Comparison of ENCODE assay signal across 8 cellular contexts in genomic region chr2:97748397-97748796, GRCh38. TPM values are rescaled to one million over a fixed set of nuclear protein-coding genes. Genes with fewer than 3 reads are reported as not detected.
DNase-seq lines count a peak whose midpoint lies in the region; ATAC-seq and TF ChIP-seq lines count a peak whose summit lies in the region.

No MANE protein-coding gene starts in this region.

- no peaks in the 10 kb centered on the region for H3K9me2 ChIP-seq in GM23248 (ENCODE audit: insufficient read depth)

- H2BK12ac ChIP-seq in mesenchymal stem cell (ENCODE audit: low read length in 2 of 2): peak overlapping the region in 1 of 2 experiments; percentile 5

- peaks cover 54% of the 10 kb centered on the region for H3K36me3 Mint-ChIP-seq in stimulated activated memory B cell treated with anti-CD40 and anti-IgM and Interleukin-4, amounts not matched to agents 10 μg/mL and 1 μg/mL and 100 μg/mL, for 72 hours

- no peak overlapping the region for H4K91ac ChIP-seq in mesenchymal stem cell (ENCODE audit: low read length)

- H2BK5ac ChIP-seq in mesenchymal stem cell (ENCODE audit: low read depth, low read length, poor library complexity, severe bottlenecking): no peak overlapping the region

- H3K9me3 ChIP-seq in GM23248 (ENCODE audit: low read depth) (no peaks in the 10 kb centered on the region), mesenchymal stem cell (ENCODE audit: control insufficient read depth, low read length) (no peaks in the 10 kb centered on the region)

- no peak overlapping the region for H4K8ac ChIP-seq in mesenchymal stem cell (ENCODE audit: low read length)

- peak; percentile 12 for TF ChIP-seq CTCF in AG09319 (IDR thresholded peaks at IDR 0.05; ENCODE audit: low read depth, low read length)

- H2BK120ac ChIP-seq in mesenchymal stem cell (ENCODE audit: low read depth, low read length): no peak overlapping the region

- in situ Hi-C loops in GM23248 (cut with MboI): no loop called here

- H3K4me1 ChIP-seq in GM23248 (ENCODE audit: insufficient read depth): peaks cover 22% of the 10 kb centered on the region
- H3K4me1 ChIP-seq in mesenchymal stem cell (ENCODE audit: control insufficient read depth, insufficient read depth, low read depth, low read length): peaks cover 9% of the 10 kb centered on the region

- ATAC-seq in stimulated activated memory B cell treated with anti-CD40 and anti-IgM and Interleukin-4, amounts not matched to agents 10 μg/mL and 1 μg/mL and 100 μg/mL, for 72 hours: peak; percentile 83

- H3K4me3 Mint-ChIP-seq in stimulated activated memory B cell treated with anti-CD40 and anti-IgM and Interleukin-4, amounts not matched to agents 10 μg/mL and 1 μg/mL and 100 μg/mL, for 72 hours: peak overlapping the region; percentile 60

- H3F3A ChIP-seq in GM23248 (ENCODE audit: insufficient read depth): peaks cover 11% of the 10 kb centered on the region; the same call in 1 of the 2 replicates

- no peak overlapping the region for H3K23ac ChIP-seq in mesenchymal stem cell (ENCODE audit: low read length in 2 of 2)

- H2AK5ac ChIP-seq in mesenchymal stem cell (ENCODE audit: low read length, severe bottlenecking): no peak overlapping the region

- peaks cover 29% of the 10 kb centered on the region for H3K4me1 Mint-ChIP-seq in stimulated activated memory B cell treated with anti-CD40 and anti-IgM and Interleukin-4, amounts not matched to agents 10 μg/mL and 1 μg/mL and 100 μg/mL, for 72 hours

- H3K14ac ChIP-seq in mesenchymal stem cell (ENCODE audit: low read length in 2 of 2): no peak overlapping the region

- no peak overlapping the region for H3K18ac ChIP-seq in mesenchymal stem cell (ENCODE audit: low read depth in 1 of 2, low read length in 2 of 2)

- H3K9ac ChIP-seq in GM23248 (peak overlapping the region; percentile 43), mesenchymal stem cell (ENCODE audit: low read length) (no peak overlapping the region)

- H3K27ac ChIP-seq in GM23248 (peak overlapping the region; percentile 71), mesenchymal stem cell (ENCODE audit: low read length, poor library complexity, severe bottlenecking) (no peak overlapping the region)

- no peaks in the 10 kb centered on the region for H4K20me1 ChIP-seq in GM23248 (ENCODE audit: insufficient read depth)

- 62 to 63% methylated on average over 10 of the region's 10 CpGs for WGBS in GM23248 (ENCODE audit: low coverage in 1 of 2, low lambda C conversion rate in 2 of 2, missing lambda C conversion rate in 2 of 2), 2 experiments
- WGBS in mesenchymal stem cell: 62% methylated on average over 10 of the region's 10 CpGs

- DNase-seq in AG09319 (ENCODE audit: extremely low read depth, low read depth) (no peak), GM23248 (peak; percentile 20), RPMI8226 (peak; percentile 24), left kidney (ENCODE audit: low read depth, low spot score) (peak; percentile 86), C1 segment of cervical spinal cord (lab: John Stamatoyannopoulos, UW) (no peak), mesenchymal stem cell (no peak)
- DNase-seq in activated gamma-delta T cell treated with anti-CD3 and anti-CD28 coated beads, Interleukin-2, amount 50 U/mL, for 16 hours (ENCODE audit: low read depth): peak; percentile 54

- no peak overlapping the region for H3K4ac ChIP-seq in mesenchymal stem cell (ENCODE audit: low read depth in 1 of 2, low read length in 2 of 2)

- no peaks in the 10 kb centered on the region for H3K79me1 ChIP-seq in mesenchymal stem cell (replicated peaks; ENCODE audit: low read length, poor library complexity, severe bottlenecking)

- no peaks in the 10 kb centered on the region for H3K36me3 ChIP-seq in GM23248 (ENCODE audit: low read depth)
- H3K36me3 ChIP-seq in mesenchymal stem cell (ENCODE audit: control insufficient read depth in 1 of 2, insufficient read depth in 2 of 2, low read depth in 1 of 2, low read length in 2 of 2): peaks cover 10 to 53% of the 10 kb centered on the region in 2 experiments

- H2AFZ ChIP-seq in GM23248 (no peak overlapping the region), mesenchymal stem cell (ENCODE audit: low read depth, low read length) (no peak overlapping the region)

- H3K4me2 ChIP-seq in GM23248 (ENCODE audit: unreplicated experiment): no peak overlapping the region
- no peak overlapping the region for H3K4me2 ChIP-seq in mesenchymal stem cell (ENCODE audit: low read length, poor library complexity, severe bottlenecking)

- no peaks in the 10 kb centered on the region for H3K9me3 Mint-ChIP-seq in stimulated activated memory B cell treated with anti-CD40 and anti-IgM and Interleukin-4, amounts not matched to agents 10 μg/mL and 1 μg/mL and 100 μg/mL, for 72 hours

- H3K27me3 ChIP-seq in GM23248 (replicated peaks; ENCODE audit: insufficient read depth): no peaks in the 10 kb centered on the region
- no peaks in the 10 kb centered on the region for H3K27me3 ChIP-seq in mesenchymal stem cell (ENCODE audit: control insufficient read depth in 1 of 2, insufficient read depth in 1 of 2, low read length in 2 of 2)

- no peaks in the 10 kb centered on the region for H3K27me3 Mint-ChIP-seq in stimulated activated memory B cell treated with anti-CD40 and anti-IgM and Interleukin-4, amounts not matched to agents 10 μg/mL and 1 μg/mL and 100 μg/mL, for 72 hours

- H3K27ac Mint-ChIP-seq in stimulated activated memory B cell treated with anti-CD40 and anti-IgM and Interleukin-4, amounts not matched to agents 10 μg/mL and 1 μg/mL and 100 μg/mL, for 72 hours: peak overlapping the region; percentile 67

- H3K79me2 ChIP-seq in GM23248 (ENCODE audit: insufficient read depth): no peaks in the 10 kb centered on the region

- H3K4me3 ChIP-seq in GM23248 (no peak overlapping the region), mesenchymal stem cell (ENCODE audit: insufficient read depth in 1 of 2, low read depth in 1 of 2, low read length in 2 of 2) (no peak overlapping the region)

- H2BK15ac ChIP-seq in mesenchymal stem cell (ENCODE audit: low read depth, poor library complexity, severe bottlenecking): no peak overlapping the region

RNA-seq across cellular contexts. Expression of gene ZAP70, which starts 35.0 kb away (rescaled TPM):
- not detected in 2 replicates for total RNA-seq in GM23248 (2014; rRNA removed; shearing (Covaris generic))
- polyA plus RNA-seq in GM23248 (2016; fragmentation: Nextera tagmentation; extraction: Ambion mirVana): not detected in 2 replicates
- 0.48 TPM for polyA plus RNA-seq in mesenchymal stem cell (2013, experiment 1 of 2)
- polyA plus RNA-seq in mesenchymal stem cell (2013, experiment 2 of 2): 0.74 TPM

Comparison
In these comparisons a context has a peak if more than half of its experiments do, and no peak if none do; other contexts are left out.
1. DNase-seq: peak in GM23248 (single experiment), RPMI8226 (single experiment), activated gamma-delta T cell treated with anti-CD3 and anti-CD28 coated beads, Interleukin-2, amount 50 U/mL, for 16 hours (single experiment) and left kidney (single experiment); none in AG09319 (single experiment), C1 segment of cervical spinal cord (0 of 14) and mesenchymal stem cell (single experiment).